Comparison of ENCODE assay signal across 22 cellular contexts in the genomic region with DNA sequence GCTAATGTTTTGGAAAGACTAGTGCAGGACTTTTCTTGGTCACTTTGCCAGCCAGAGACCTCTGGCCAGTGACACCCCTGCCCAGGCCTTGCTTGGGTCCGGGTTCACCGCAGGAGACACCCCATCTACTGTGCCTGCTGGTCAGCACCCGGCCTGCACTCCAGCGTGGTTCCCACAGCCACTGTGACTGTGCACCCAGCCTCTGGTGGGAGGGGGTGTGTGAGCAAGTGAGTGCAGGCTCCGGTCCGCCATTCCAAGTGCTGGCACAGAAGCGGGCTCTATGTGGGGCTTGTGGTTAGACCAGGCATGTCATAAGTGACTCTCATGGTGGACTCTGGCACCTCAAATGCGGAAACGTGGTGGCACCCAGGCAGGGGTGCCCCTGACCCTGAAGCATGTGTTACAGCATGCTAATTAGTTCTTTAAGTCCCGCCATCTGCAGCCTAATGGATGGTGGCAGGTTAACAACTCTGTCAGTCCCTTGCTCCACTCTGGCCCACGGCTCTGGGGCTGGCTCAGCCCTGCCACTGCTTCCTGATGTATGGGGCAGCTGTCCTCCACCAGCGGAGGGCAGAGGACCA.
"Had no signal": no experiment of that assay in that cellular context is flagged by ENCODE, and none has a peak within 500 bp of the region (broad histone marks: within the 10 kb centered on the region; RNA-seq: fewer than 3 reads in every experiment).

No MANE protein-coding gene starts in this region.

- H3K9me3 Mint-ChIP-seq: nephron had no signal

- H3K27ac Mint-ChIP-seq: nephron had no signal

- H3K4me3 ChIP-seq: coronary artery, gastrocnemius medialis, heart left ventricle, lung had no signal

- H3K4me3 Mint-ChIP-seq: activated T-cell treated with anti-CD3 and anti-CD28 coated beads, Interleukin-2, amount 50 U/mL, for 4 hours; central memory CD8-positive, alpha-beta T cell; nephron had no signal

- H3K4me1 ChIP-seq: gastrocnemius medialis had no signal

- H3K27me3 Mint-ChIP-seq: central memory CD8-positive, alpha-beta T cell had no signal

- H3K4me1 Mint-ChIP-seq: central memory CD8-positive, alpha-beta T cell; nephron had no signal

- H3K27me3 ChIP-seq: brain microvascular endothelial cell, gastrocnemius medialis, heart left ventricle had no signal

- H3K27ac ChIP-seq: brain microvascular endothelial cell, coronary artery, gastrocnemius medialis, heart left ventricle had no signal

- ATAC-seq: activated CD4-positive, CD25-positive, alpha-beta regulatory T cell treated with anti-CD3 and anti-CD28 coated beads, Interleukin-2, amount 50 U/mL, for 24 hours; activated T-cell treated with anti-CD3 and anti-CD28 coated beads, Interleukin-2, amount 50 U/mL, for 4 hours; gastrocnemius medialis had no signal

- DNase-seq: activated CD4-positive, alpha-beta T cell treated with anti-CD3 and anti-CD28 coated beads, Interleukin-2, amount 50 U/mL, for 1 hour; activated CD8-positive, alpha-beta memory T cell treated with anti-CD3 and anti-CD28 coated beads, Interleukin-2, amount 50 U/mL, for 4 hours; activated naive CD4-positive, alpha-beta T cell treated with anti-CD3 and anti-CD28 coated beads, Interleukin-2, amount 50 U/mL, for 16 hours; activated T-cell treated with anti-CD3 and anti-CD28 coated beads, Interleukin-2, amount 50 U/mL, for 4 hours; aorta; brain microvascular endothelial cell; gastrocnemius medialis; occipital lobe; retina; stimulated activated CD4-positive, alpha-beta T cell treated with anti-CD3 and anti-CD28 coated beads, Interleukin-12 subunit alpha, Interleukin-12 subunit beta, amount 100 ng/mL, for 4 hours; stimulated activated CD4-positive, alpha-beta T cell treated with anti-CD3 and anti-CD28 coated beads, Interleukin-1b, Interleukin-23, amount 100 ng/mL, for 48 hours; stimulated activated CD8-positive, alpha-beta memory T cell treated with anti-CD3 and anti-CD28 coated beads, Interleukin-4, amount 100 ng/mL, for 48 hours; stimulated activated naive CD4-positive, alpha-beta T cell treated with Interleukin-2 at 50 U/mL for 16 hours; T-helper 1 cell; T1000; trophoblast cell had no signal

- H3K9me3 ChIP-seq: gastrocnemius medialis, heart left ventricle had no signal
